ENCODE assay signal across 15 cellular contexts in genomic region chr12:104694161-104694560, GRCh38.
DNase-seq lines count a peak whose midpoint lies in the region; ATAC-seq, FAIRE-seq and TF ChIP-seq lines count a peak whose summit lies in the region.
"Had no signal": no experiment of that assay in that cellular context is flagged by ENCODE, and none has a peak within 500 bp of the region (broad histone marks: within the 10 kb centered on the region; RNA-seq: fewer than 3 reads in every experiment).

No MANE protein-coding gene starts in this region.

- ATAC-seq in CD4-positive, CD25-positive, alpha-beta regulatory T cell (ENCODE audit: low read depth in 2 of 2), result no peak
- ATAC-seq in naive B cell (ENCODE audit: low read depth in 2 of 2) (no peak), GM18861 (IDR thresholded peaks at IDR 0.05; ENCODE audit: unreplicated experiment) (no peak), HG03095 (IDR thresholded peaks at IDR 0.05; ENCODE audit: unreplicated experiment) (no peak)

- peaks cover 19% of the 10 kb centered on the region for H3K36me3 Mint-ChIP-seq in CD4-positive, CD25-positive, alpha-beta regulatory T cell
- peaks cover 7 to 9% of the 10 kb centered on the region in 2 donors for H3K36me3 Mint-ChIP-seq in naive B cell

- peak overlapping the region; percentile 48 for H3K27ac ChIP-seq in CD4-positive, CD25-positive, alpha-beta regulatory T cell (ENCODE audit: insufficient read depth, low read length, poor library complexity, severe bottlenecking)
- H3K27ac ChIP-seq: Peyer's patch, suprapubic skin had no signal

- H3K27ac Mint-ChIP-seq in CD4-positive, CD25-positive, alpha-beta regulatory T cell, result peak overlapping the region; percentile 47 to 85 (median 53)
- H3K27ac Mint-ChIP-seq in naive B cell, result peak overlapping the region; percentile 45 to 95 (median 60)
- H3K27ac Mint-ChIP-seq: nephron had no signal

- DNase-seq in CD4-positive, CD25-positive, alpha-beta regulatory T cell, result no peak
- no peak for DNase-seq in GM12891 (ENCODE audit: insufficient read length, low spot score)
- peak; percentile 38 for DNase-seq in amniotic epithelial cell (ENCODE audit: low read depth)
- no peak for DNase-seq in naive B cell
- no peak for DNase-seq in NCI-H2196 (lab: John Stamatoyannopoulos, UW; ENCODE audit: unreplicated experiment)
- DNase-seq: anterior cingulate cortex, Caco-2, glutamatergic neuron, NCI-H1417, NCI-H524 treated with DMSO at 0.1 percent for 48 hours, Peyer's patch had no signal

- FAIRE-seq in GM12891 (lab: Jason Lieb, UNC), result peak; percentile 28

- H3K4me3 Mint-ChIP-seq in CD4-positive, CD25-positive, alpha-beta regulatory T cell, result peak overlapping the region in 2 of 4 donors; percentile 57 to 66
- H3K4me3 Mint-ChIP-seq in naive B cell, result peak overlapping the region in 5 of 8 donors; percentile 12 to 60 (median 45)
- H3K4me3 Mint-ChIP-seq: nephron had no signal

- H3K36me3 ChIP-seq in CD4-positive, CD25-positive, alpha-beta regulatory T cell (ENCODE audit: control insufficient read depth, insufficient read depth, low read length), result peaks cover 19% of the 10 kb centered on the region
- H3K36me3 ChIP-seq: Peyer's patch, suprapubic skin had no signal

- H3K9me3 ChIP-seq in CD4-positive, CD25-positive, alpha-beta regulatory T cell (ENCODE audit: control insufficient read depth in 2 of 2, low read length in 2 of 2), result no peaks in the 10 kb centered on the region
- H3K9me3 ChIP-seq: Caco-2, Peyer's patch, suprapubic skin had no signal

- H3K4me3 ChIP-seq in CD4-positive, CD25-positive, alpha-beta regulatory T cell (ENCODE audit: low read depth, low read length), result no peak overlapping the region
- H3K4me3 ChIP-seq: Peyer's patch, suprapubic skin had no signal

- H3K27me3 ChIP-seq in CD4-positive, CD25-positive, alpha-beta regulatory T cell (ENCODE audit: control insufficient read depth, insufficient read depth, low read length), result no peaks in the 10 kb centered on the region
- H3K27me3 ChIP-seq: Peyer's patch, suprapubic skin had no signal

- peaks cover 35% of the 10 kb centered on the region for H3K4me1 ChIP-seq in CD4-positive, CD25-positive, alpha-beta regulatory T cell (ENCODE audit: control insufficient read depth, insufficient read depth, low read length, poor library complexity, severe bottlenecking)
- H3K4me1 ChIP-seq: Caco-2, suprapubic skin had no signal

- TF ChIP-seq POLR2A in GM12891 (IDR thresholded peaks at IDR 0.05; ENCODE audit: low read depth, low read length), result no peak

- no peaks in the 10 kb centered on the region for H3K27me3 Mint-ChIP-seq in CD4-positive, CD25-positive, alpha-beta regulatory T cell
- no peaks in the 10 kb centered on the region for H3K27me3 Mint-ChIP-seq in naive B cell

- H3K4me1 Mint-ChIP-seq in CD4-positive, CD25-positive, alpha-beta regulatory T cell, result peaks cover 14 to 80% (median 59%) of the 10 kb centered on the region in 4 donors
- peaks cover 57 to 87% (median 79%) of the 10 kb centered on the region in 3 donors for H3K4me1 Mint-ChIP-seq in naive B cell

- H3K9me3 Mint-ChIP-seq in CD4-positive, CD25-positive, alpha-beta regulatory T cell, result no peaks in the 10 kb centered on the region
- H3K9me3 Mint-ChIP-seq in naive B cell, result no peaks in the 10 kb centered on the region

TF ChIP-seq in GM12891, 5 proteins besides CTCF, POLR2A, EP300 and RAD21:
- no peak for TF ChIP-seq SPI1 (IDR thresholded peaks at IDR 0.05; ENCODE audit: low read depth, low read length)
- TF ChIP-seq POLR2AphosphoS5 (IDR thresholded peaks at IDR 0.05; ENCODE audit: low read depth, low read length), result no peak
- TF ChIP-seq POU2F2 (IDR thresholded peaks at IDR 0.05; ENCODE audit: low read depth, low read length), result no peak
- TF ChIP-seq TAF1 (IDR thresholded peaks at IDR 0.05; ENCODE audit: low read depth, low read length), result no peak
- no peak for TF ChIP-seq PAX5 (IDR thresholded peaks at IDR 0.05; ENCODE audit: insufficient read depth, low read length, severe bottlenecking)
TF ChIP-seq in GM12891: peak in this region for 0.
